8 cellular contexts compared by ENCODE assay signal in the genomic region with DNA sequence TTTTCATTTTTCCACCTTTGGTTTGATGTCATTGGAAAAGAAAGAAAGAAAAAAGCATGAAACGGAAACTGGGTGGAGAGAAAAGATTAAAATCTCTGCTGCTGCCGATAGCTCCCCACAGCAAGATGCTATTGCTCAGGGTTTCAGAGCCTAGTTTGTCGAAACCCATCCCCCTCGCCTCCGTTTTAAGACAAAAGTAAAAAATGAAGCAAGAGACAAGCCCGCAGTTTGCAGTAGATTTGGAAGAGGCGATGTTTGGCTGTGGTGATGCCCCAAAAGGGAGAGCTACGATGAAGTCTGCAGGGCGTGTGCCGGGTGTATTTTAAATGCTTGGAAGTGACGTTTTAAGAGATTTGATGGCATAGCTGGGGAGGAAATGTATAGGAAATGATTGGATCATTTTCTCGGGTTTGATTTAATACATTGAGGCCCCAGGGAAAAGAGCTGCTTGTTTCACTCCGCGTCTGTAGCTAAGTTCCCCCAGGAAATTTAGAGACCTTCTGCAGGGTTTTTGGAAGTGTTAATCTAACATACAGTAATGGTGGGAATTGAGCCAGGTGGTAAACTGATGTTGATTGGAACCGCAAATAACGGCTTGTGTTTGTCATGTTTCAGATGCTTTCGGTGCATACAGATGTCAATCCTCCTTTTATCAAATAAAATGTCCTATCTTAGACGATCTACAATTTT. TPM values are rescaled to one million over a fixed set of nuclear protein-coding genes. Genes with fewer than 3 reads are reported as not detected.
DNase-seq lines count a peak whose midpoint lies in the region; ATAC-seq and TF ChIP-seq lines count a peak whose summit lies in the region.

No MANE protein-coding gene starts in this region.

- H3K79me2 ChIP-seq in Loucy (ENCODE audit: insufficient read depth, low read length) = peaks cover 55% of the 10 kb centered on the region

- H3K4me3 Mint-ChIP-seq in activated naive CD8-positive, alpha-beta T cell = peak overlapping the region; percentile 97

- H3K4me3 ChIP-seq in Loucy (ENCODE audit: low read length, poor library complexity, severe bottlenecking) = peak overlapping the region; percentile 79
- peak overlapping the region; percentile 73 to 95 (median 85) for H3K4me3 ChIP-seq in heart right ventricle

- peaks cover 12% of the 10 kb centered on the region; the same call in 1 of the 2 replicates for H3F3A ChIP-seq in Loucy (ENCODE audit: low read depth)

- no peaks in the 10 kb centered on the region for H3K27me3 ChIP-seq in Loucy (ENCODE audit: insufficient read depth, low read length, poor library complexity, severe bottlenecking)
- H3K27me3 ChIP-seq in heart right ventricle = no peaks in the 10 kb centered on the region

- H3K4me1 Mint-ChIP-seq in activated naive CD8-positive, alpha-beta T cell (ENCODE audit: low read depth) = peaks cover 76% of the 10 kb centered on the region

- H3K27me3 Mint-ChIP-seq in activated naive CD8-positive, alpha-beta T cell = no peaks in the 10 kb centered on the region

- no peaks in the 10 kb centered on the region for H3K9me2 ChIP-seq in Loucy (replicated peaks; ENCODE audit: low read depth, low read length)

- ATAC-seq in heart right ventricle (peak in 4 of 8 donors; percentile 6 to 24 (median 18)), GM19351 (IDR thresholded peaks at IDR 0.05; ENCODE audit: unreplicated experiment) (no peak), GM19328 (IDR thresholded peaks at IDR 0.05; ENCODE audit: unreplicated experiment) (no peak)

- H3K9ac ChIP-seq in Loucy (ENCODE audit: low read depth, low read length, poor library complexity, severe bottlenecking) = peak overlapping the region; percentile 84

- H4K20me1 ChIP-seq in Loucy (ENCODE audit: insufficient read depth, low read length, poor library complexity, severe bottlenecking) = peaks cover 22% of the 10 kb centered on the region

- peaks cover 45% of the 10 kb centered on the region for H3K4me1 ChIP-seq in Loucy (ENCODE audit: insufficient read depth, low read length, poor library complexity, severe bottlenecking)
- peaks cover 0 to 67% (median 46%) of the 10 kb centered on the region in 9 donors for H3K4me1 ChIP-seq in heart right ventricle

- peak overlapping the region; percentile 98 for H2AFZ ChIP-seq in Loucy (ENCODE audit: low read length)

- H3K9me3 ChIP-seq in Loucy (ENCODE audit: insufficient read depth, low read depth, low read length) (no peaks in the 10 kb centered on the region), heart right ventricle (no peaks in the 10 kb centered on the region)

- peak overlapping the region; percentile 98 for H3K27ac Mint-ChIP-seq in activated naive CD8-positive, alpha-beta T cell

- no peak for TF ChIP-seq CTCF in Loucy (conservative IDR thresholded peaks at IDR 0.05; ENCODE audit: low read length)
- no peak for TF ChIP-seq CTCF in heart right ventricle (IDR thresholded peaks at IDR 0.05)

- intact Hi-C loops in heart right ventricle (cut with DNase I) = loop anchor here in 6 of 10 donors (2.0 to 5.0 kb wide), 5 partner anchors 15 to 97 kb away; a partner anchor contains a TSS

- H3K36me3 ChIP-seq in Loucy (ENCODE audit: insufficient read depth, low read length) = no peaks in the 10 kb centered on the region
- H3K36me3 ChIP-seq in heart right ventricle = no peaks in the 10 kb centered on the region

- H3K9me3 Mint-ChIP-seq in activated naive CD8-positive, alpha-beta T cell (ENCODE audit: low read depth) = no peaks in the 10 kb centered on the region

- DNase-seq in NCI-H82 (lab: John Stamatoyannopoulos, UW) (peak; percentile 52), NCI-H82 treated with DMSO at 0.1 percent for 48 hours (lab: John Stamatoyannopoulos, UW; ENCODE audit: unreplicated experiment) (no peak), heart right ventricle (peak in 1 of 2 donors; percentile 16), putamen (ENCODE audit: low spot score) (peak; percentile 53)

- H3K36me3 Mint-ChIP-seq in activated naive CD8-positive, alpha-beta T cell = peaks cover 28% of the 10 kb centered on the region

- H3K27ac ChIP-seq in heart right ventricle = peak overlapping the region; percentile 96 to 100 (median 98)

- WGBS in heart right ventricle, 2 donors = 0 to 1% methylated on average over 18 of the region's 18 CpGs

- peak overlapping the region; percentile 97 for H3K4me2 ChIP-seq in Loucy (ENCODE audit: low read depth, low read length, poor library complexity, severe bottlenecking)

RNA-seq across cellular contexts. Expression of a gene that starts 0.9 kb away (rescaled TPM):
- 10 to 100 TPM; 52.7 to 67.4 (median 60.7) TPM for total RNA-seq in heart right ventricle
- polyA plus RNA-seq in heart right ventricle = 10 to 100 TPM; 25.2 to 52.8 TPM
